In the genomic region with DNA sequence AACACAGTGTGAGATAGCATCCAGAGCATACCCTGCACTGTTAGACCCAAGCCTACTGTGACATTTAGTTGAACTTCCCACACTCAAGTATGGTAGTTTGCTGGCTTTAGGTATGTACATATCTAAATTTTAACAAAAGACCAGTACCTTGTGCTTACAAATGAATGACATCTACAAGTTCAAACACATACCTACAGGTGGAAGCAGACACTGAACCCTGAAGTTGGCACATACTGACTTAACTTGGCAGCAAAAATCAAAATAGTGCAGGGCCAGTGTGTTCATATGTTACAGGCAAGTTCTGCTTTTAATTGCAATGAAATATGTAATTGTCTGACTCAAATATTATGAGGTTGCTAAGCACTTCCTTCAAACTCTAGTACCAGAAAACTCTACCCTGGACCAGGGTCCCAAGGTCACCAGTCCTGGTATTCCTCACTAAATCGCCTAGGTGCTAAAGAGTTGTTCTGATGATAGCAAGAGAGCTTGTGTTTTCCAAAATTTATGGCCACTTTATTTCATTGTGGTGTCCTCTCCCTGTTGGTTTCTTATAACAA, we compare ENCODE assay signal across 16 cellular contexts.
"Had no signal": no experiment of that assay in that cellular context is flagged by ENCODE, and none has a peak within 500 bp of the region (broad histone marks: within the 10 kb centered on the region; RNA-seq: fewer than 3 reads in every experiment).

No MANE protein-coding gene starts in this region.

- H3K36me3 Mint-ChIP-seq: activated naive CD4-positive, alpha-beta T cell treated with anti-CD3 and anti-CD28 coated beads, Interleukin-2, amount 50 U/mL, for 24 hours; naive thymus-derived CD8-positive, alpha-beta T cell had no signal

- H3K9me3 Mint-ChIP-seq: activated naive CD4-positive, alpha-beta T cell treated with anti-CD3 and anti-CD28 coated beads, Interleukin-2, amount 50 U/mL, for 24 hours; naive thymus-derived CD8-positive, alpha-beta T cell had no signal

- H3K27ac Mint-ChIP-seq: activated naive CD4-positive, alpha-beta T cell treated with anti-CD3 and anti-CD28 coated beads, Interleukin-2, amount 50 U/mL, for 24 hours; naive thymus-derived CD8-positive, alpha-beta T cell had no signal

- H3K27ac ChIP-seq: ascending aorta, pancreas, right lobe of liver, stomach, vagina, WERI-Rb-1 had no signal

- FAIRE-seq: pancreas had no signal

- DNase-seq: activated CD4-positive, alpha-beta T cell treated with anti-CD3 and anti-CD28 coated beads for 1 hour; activated CD8-positive, alpha-beta memory T cell treated with anti-CD3 and anti-CD28 coated beads for 24 hours; activated gamma-delta T cell; effector CD8-positive, alpha-beta T cell; mesenchymal stem cell; naive thymus-derived CD8-positive, alpha-beta T cell; pancreas; right lobe of liver; stimulated activated CD4-positive, alpha-beta T cell treated with anti-CD3 and anti-CD28 coated beads, Interleukin-4, amount 100 ng/mL, for 1 hour; stomach; trophoblast cell; WERI-Rb-1 had no signal

- H3K4me3 Mint-ChIP-seq: activated naive CD4-positive, alpha-beta T cell treated with anti-CD3 and anti-CD28 coated beads, Interleukin-2, amount 50 U/mL, for 24 hours; naive thymus-derived CD8-positive, alpha-beta T cell had no signal

- H3K4me1 Mint-ChIP-seq: activated naive CD4-positive, alpha-beta T cell treated with anti-CD3 and anti-CD28 coated beads, Interleukin-2, amount 50 U/mL, for 24 hours; naive thymus-derived CD8-positive, alpha-beta T cell had no signal

- H3K4me3 ChIP-seq: ascending aorta, pancreas, right lobe of liver, smooth muscle cell, stomach, vagina had no signal

- H3K27me3 ChIP-seq: ascending aorta, pancreas, right lobe of liver, stomach, vagina had no signal
